In genomic region chr20:19662638-19662995, GRCh38 we compare ENCODE assay signal across 2 cellular contexts.
TF ChIP-seq lines count a peak whose summit lies in the region.

No MANE protein-coding gene starts in this region.

TF ChIP-seq in GM12878, 131 proteins besides CTCF, POLR2A, EP300 and RAD21 (continued from another document):
- TF ChIP-seq STAT1 (conservative IDR thresholded peaks at IDR 0.05), result no peak
- no peak for TF ChIP-seq TAF1 (IDR thresholded peaks at IDR 0.05; ENCODE audit: borderline replicate concordance, low read depth, low read length)

TF ChIP-seq in GM23338, 12 proteins besides CTCF, POLR2A, EP300 and RAD21 (continued from another document):
- TF ChIP-seq REST (IDR thresholded peaks at IDR 0.05; ENCODE audit: unreplicated experiment) (no peak), EZH2 (IDR thresholded peaks at IDR 0.05; ENCODE audit: low read depth, unreplicated experiment) (no peak), ZNF331 (CRISPR knock-in tag; IDR thresholded peaks at IDR 0.05; ENCODE audit: low read depth) (no peak)
